In the genomic region with DNA sequence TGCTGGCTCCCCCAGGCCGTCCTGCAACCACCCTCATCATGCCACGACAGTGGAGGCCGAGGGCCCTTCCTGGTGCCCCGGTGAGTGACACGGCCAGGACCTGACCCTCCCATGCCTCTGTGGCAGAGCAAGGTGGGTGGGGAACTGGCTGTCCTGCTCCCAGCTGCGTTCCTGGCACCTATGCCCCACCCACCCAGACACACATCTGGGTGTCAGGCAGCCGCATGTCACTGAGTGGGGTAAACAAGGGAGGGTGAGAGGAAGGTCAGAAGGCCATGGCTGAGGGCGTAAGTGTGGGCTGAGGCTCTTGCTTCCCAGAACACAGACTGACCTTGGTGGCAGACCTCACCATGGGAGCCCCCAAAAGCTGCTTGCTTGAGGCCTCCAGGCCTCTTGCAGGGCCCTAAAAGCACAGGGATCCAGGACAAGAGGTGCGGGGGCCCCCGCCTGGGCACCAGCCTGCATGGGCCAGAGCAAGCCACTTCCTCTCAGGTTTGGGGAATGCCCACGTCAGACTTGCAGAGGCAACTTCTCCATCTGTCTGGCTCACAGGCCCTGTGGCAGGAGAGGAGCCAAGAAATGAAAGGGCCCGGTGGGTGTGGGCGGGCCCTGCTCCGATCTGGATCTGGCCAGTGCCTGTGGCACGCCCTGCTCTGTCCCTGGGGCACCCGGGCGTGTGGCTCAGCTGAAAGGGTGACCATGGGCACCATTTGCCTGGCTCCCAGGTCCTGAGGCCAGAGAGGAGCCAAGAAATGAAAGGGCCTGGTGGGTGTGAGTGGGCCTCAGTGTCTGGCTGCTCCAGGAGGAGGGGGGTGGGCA, we compare ENCODE assay signal across 1 cellular context.
TF ChIP-seq lines count a peak whose summit lies in the region.

No MANE protein-coding gene starts in this region.

TF ChIP-seq in GM23338, 12 proteins besides CTCF, POLR2A, EP300 and RAD21 (continued from another document):
- TF ChIP-seq, protein P1, sequence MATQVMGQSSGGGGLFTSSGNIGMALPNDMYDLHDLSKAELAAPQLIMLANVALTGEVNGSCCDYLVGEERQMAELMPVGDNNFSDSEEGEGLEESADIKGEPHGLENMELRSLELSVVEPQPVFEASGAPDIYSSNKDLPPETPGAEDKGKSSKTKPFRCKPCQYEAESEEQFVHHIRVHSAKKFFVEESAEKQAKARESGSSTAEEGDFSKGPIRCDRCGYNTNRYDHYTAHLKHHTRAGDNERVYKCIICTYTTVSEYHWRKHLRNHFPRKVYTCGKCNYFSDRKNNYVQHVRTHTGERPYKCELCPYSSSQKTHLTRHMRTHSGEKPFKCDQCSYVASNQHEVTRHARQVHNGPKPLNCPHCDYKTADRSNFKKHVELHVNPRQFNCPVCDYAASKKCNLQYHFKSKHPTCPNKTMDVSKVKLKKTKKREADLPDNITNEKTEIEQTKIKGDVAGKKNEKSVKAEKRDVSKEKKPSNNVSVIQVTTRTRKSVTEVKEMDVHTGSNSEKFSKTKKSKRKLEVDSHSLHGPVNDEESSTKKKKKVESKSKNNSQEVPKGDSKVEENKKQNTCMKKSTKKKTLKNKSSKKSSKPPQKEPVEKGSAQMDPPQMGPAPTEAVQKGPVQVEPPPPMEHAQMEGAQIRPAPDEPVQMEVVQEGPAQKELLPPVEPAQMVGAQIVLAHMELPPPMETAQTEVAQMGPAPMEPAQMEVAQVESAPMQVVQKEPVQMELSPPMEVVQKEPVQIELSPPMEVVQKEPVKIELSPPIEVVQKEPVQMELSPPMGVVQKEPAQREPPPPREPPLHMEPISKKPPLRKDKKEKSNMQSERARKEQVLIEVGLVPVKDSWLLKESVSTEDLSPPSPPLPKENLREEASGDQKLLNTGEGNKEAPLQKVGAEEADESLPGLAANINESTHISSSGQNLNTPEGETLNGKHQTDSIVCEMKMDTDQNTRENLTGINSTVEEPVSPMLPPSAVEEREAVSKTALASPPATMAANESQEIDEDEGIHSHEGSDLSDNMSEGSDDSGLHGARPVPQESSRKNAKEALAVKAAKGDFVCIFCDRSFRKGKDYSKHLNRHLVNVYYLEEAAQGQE (IDR thresholded peaks at IDR 0.05; ENCODE audit: unreplicated experiment), result no peak
- TF ChIP-seq EZH2phosphoT487 (IDR thresholded peaks at IDR 0.05; ENCODE audit: unreplicated experiment) (no peak), STAT1 (IDR thresholded peaks at IDR 0.05; ENCODE audit: unreplicated experiment) (no peak)
